ENCODE assay signal across 12 cellular contexts in genomic region chr2:145957929-145958328, GRCh38.
DNase-seq lines count a peak whose midpoint lies in the region; ATAC-seq, FAIRE-seq and TF ChIP-seq lines count a peak whose summit lies in the region.
"Had no signal": no experiment of that assay in that cellular context is flagged by ENCODE, and none has a peak within 500 bp of the region (broad histone marks: within the 10 kb centered on the region; RNA-seq: fewer than 3 reads in every experiment).

No MANE protein-coding gene starts in this region.

- peak; percentile 64; the same call in 2 of the 3 replicates for ATAC-seq in DND-41 (ENCODE audit: insufficient read depth, low read depth)
- peak; percentile 53 for ATAC-seq in HG02885 (IDR thresholded peaks at IDR 0.05; ENCODE audit: poor library complexity, unreplicated experiment)
- no peak for ATAC-seq in GM18858 (IDR thresholded peaks at IDR 0.05; ENCODE audit: unreplicated experiment)

- H3K79me2 ChIP-seq in DND-41 (ENCODE audit: insufficient read depth, low read length): no peaks in the 10 kb centered on the region

- FAIRE-seq in frontal cortex (lab: Jason Lieb, UNC): no peak

- H3K4me2 ChIP-seq in DND-41 (ENCODE audit: insufficient read depth, low read length): no peak overlapping the region

- H3K9me3 ChIP-seq in DND-41 (ENCODE audit: insufficient read depth, low read length, severe bottlenecking): no peaks in the 10 kb centered on the region
- H3K9me3 ChIP-seq: testis had no signal

- TF ChIP-seq CTCF in DND-41 (IDR thresholded peaks at IDR 0.05; ENCODE audit: borderline replicate concordance, extremely low read depth, low read length, poor library complexity, severe bottlenecking) (no peak), fibroblast of pulmonary artery (IDR thresholded peaks at IDR 0.05; ENCODE audit: low read length, missing control alignments) (no peak)

- no peaks in the 10 kb centered on the region for H4K20me1 ChIP-seq in DND-41 (ENCODE audit: insufficient read depth, low read length)

- DNase-seq in DND-41 (peak; percentile 9), OCI-M1 (lab: John Stamatoyannopoulos, UW) (peak; percentile 40), fibroblast of pulmonary artery (ENCODE audit: low read depth) (peak; percentile 3), frontal cortex (ENCODE audit: low spot score in 2 of 2) (no peak), DMS153 (lab: John Stamatoyannopoulos, UW) (no peak)
- no peak for DNase-seq in activated CD4-positive, alpha-beta T cell treated with anti-CD3 and anti-CD28 coated beads, Interleukin-2, amount 50 U/mL, for 4 hours
- DNase-seq: activated naive CD4-positive, alpha-beta T cell treated with anti-CD3 and anti-CD28 coated beads, Interleukin-2, amount 50 U/mL, for 16 hours; caudate nucleus; hypothalamus; testis had no signal

- no peaks in the 10 kb centered on the region for H3K27me3 ChIP-seq in DND-41 (ENCODE audit: insufficient read depth, low read length, poor library complexity)
- H3K27me3 ChIP-seq: testis had no signal

- no peaks in the 10 kb centered on the region for H3K36me3 ChIP-seq in DND-41 (ENCODE audit: insufficient read depth, low read length)

- no peak overlapping the region for H3K27ac ChIP-seq in DND-41 (ENCODE audit: low read length)
- H3K27ac ChIP-seq: testis had no signal

- H2AFZ ChIP-seq in DND-41 (ENCODE audit: low read depth, low read length): no peak overlapping the region

- H3K9ac ChIP-seq in DND-41 (ENCODE audit: low read depth, low read length): no peak overlapping the region

- H3K4me3 ChIP-seq in DND-41 (ENCODE audit: low read depth in 1 of 2, low read length in 2 of 2) (no peak overlapping the region), fibroblast of pulmonary artery (replicated peaks; ENCODE audit: low read depth, low read length) (no peak overlapping the region)
- H3K4me3 ChIP-seq: testis had no signal

- H3K4me1 ChIP-seq in DND-41 (ENCODE audit: insufficient read depth, low read length): peaks cover 12% of the 10 kb centered on the region
- H3K4me1 ChIP-seq: testis had no signal

Comparison
In these comparisons a context has a peak if more than half of its experiments do, and no peak if none do; other contexts are left out.
1. DNase-seq: peak in DND-41 (single experiment), OCI-M1 (single experiment) and fibroblast of pulmonary artery (single experiment); none in activated CD4-positive, alpha-beta T cell treated with anti-CD3 and anti-CD28 coated beads, Interleukin-2, amount 50 U/mL, for 4 hours (0 of 2), frontal cortex (0 of 2) and DMS153 (single experiment).